In the genomic region with DNA sequence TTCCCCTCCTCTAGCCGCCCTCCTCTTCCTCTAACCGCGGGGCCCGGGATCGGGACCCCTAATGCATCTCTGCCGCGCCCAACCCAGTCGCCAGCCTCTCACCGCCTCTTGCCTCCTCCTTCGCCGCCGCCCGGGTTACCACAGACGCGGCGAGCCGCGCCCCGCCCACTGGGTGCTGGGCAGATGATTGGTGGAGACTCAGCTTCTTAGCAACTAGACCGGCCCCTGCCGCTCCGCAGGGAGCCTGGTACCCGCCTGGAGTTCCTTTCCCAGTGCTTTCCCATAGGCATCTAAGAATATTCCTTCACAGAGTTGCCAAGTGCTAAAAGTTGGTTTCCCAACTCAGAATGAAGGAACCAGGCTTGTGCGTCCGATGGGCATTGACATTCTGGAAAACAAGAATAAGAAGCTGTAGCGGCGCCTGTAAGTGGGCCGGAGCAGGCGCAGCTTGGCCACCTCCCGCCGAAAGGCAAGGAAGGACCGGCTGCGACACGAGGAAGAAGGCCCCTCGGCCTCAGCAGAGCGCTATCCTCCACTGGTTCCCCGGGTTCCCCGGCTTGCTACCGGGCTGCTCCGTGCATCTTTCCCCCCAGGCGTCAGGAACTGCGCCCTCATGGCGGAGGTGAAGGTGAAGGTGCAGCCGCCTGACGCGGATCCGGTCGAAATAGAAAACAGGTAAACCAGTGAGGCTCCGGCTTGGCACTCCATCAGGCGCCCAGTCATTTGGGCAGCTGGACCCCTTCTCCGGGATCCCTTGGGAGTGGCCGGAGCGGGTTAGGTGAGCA, we compare ENCODE assay signal across 8 cellular contexts. TPM values are rescaled to one million over a fixed set of nuclear protein-coding genes. Genes with fewer than 3 reads are reported as not detected.
DNase-seq lines count a peak whose midpoint lies in the region; ATAC-seq and TF ChIP-seq lines count a peak whose summit lies in the region.

TSS of gene DZANK1 (minus strand) at position 137 of the 785 bp plus-strand sequence. CDS start 1,672 bp downstream, outside the sequence.
TSS of gene POLR3F (plus strand) at position 497 of the 785 bp plus-strand sequence. CDS start at position 614, 117 bp downstream.

- TF ChIP-seq CTCF in coronary artery (IDR thresholded peaks at IDR 0.05), result no peak

- peak within 1 kb of the TSS; percentile 83 to 96 (median 90) for H3K27ac ChIP-seq in BLaER1 treated with 17β-estradiol and CSF1 and Interleukin-3, amounts not matched to agents 10 nM and 100 nM
- peak within 1 kb of the TSS; percentile 51 to 83 for H3K27ac ChIP-seq in coronary artery
- H3K27ac ChIP-seq in layer of hippocampus (ENCODE audit: low read depth, low read length), result peak within 1 kb of the TSS; percentile 97

- peaks cover 0 to 23% (median 0%) of the 10 kb centered on the region in 11 experiments; a peak in 5 of 22 replicates for H4K20me1 ChIP-seq in BLaER1 treated with 17β-estradiol and CSF1 and Interleukin-3, amounts not matched to agents 10 nM and 100 nM

- H3K9ac ChIP-seq in BLaER1 treated with 17β-estradiol and CSF1 and Interleukin-3, amounts not matched to agents 10 nM and 100 nM, result peak within 1 kb of the TSS; percentile 76 to 93 (median 87)

- no peaks in the 10 kb centered on the region for H3K27me3 Mint-ChIP-seq in activated CD4-positive, alpha-beta T cell treated with anti-CD3 and anti-CD28 coated beads, Interleukin-2, amount 10 ng/mL, durations not matched to agents 24 days and 14 days

- H3K27ac Mint-ChIP-seq in activated CD4-positive, alpha-beta T cell treated with anti-CD3 and anti-CD28 coated beads, Interleukin-2, amount 10 ng/mL, durations not matched to agents 24 days and 14 days, result peak within 1 kb of the TSS; percentile 89

- intact Hi-C loops in activated CD4-positive, alpha-beta T cell treated with anti-CD3 and anti-CD28 coated beads, Interleukin-2, amount 10 ng/mL, durations not matched to agents 24 days and 14 days (cut with micrococcal nuclease), result loop anchor here (1.0 kb wide), 6 partner anchors 30 to 179 kb away; partner anchors contain the start of genes RBBP9, SEC23B, SMIM26 and ZNF133

- ATAC-seq in GM19328 (IDR thresholded peaks at IDR 0.05; ENCODE audit: unreplicated experiment) (peak; percentile 97), HG03469 (IDR thresholded peaks at IDR 0.05; ENCODE audit: unreplicated experiment) (peak; percentile 91)

- DNase-seq in NCI-H526 (lab: John Stamatoyannopoulos, UW) (peak; percentile 96 to 98), coronary artery (ENCODE audit: low spot score) (peak; percentile 96)
- peak; percentile 98 for DNase-seq in activated CD4-positive, alpha-beta T cell treated with anti-CD3 and anti-CD28 coated beads, Interleukin-2, amount 10 ng/mL, durations not matched to agents 24 days and 14 days
- peak; percentile 81 to 94 (median 85) for DNase-seq in stimulated activated CD4-positive, alpha-beta T cell treated with anti-CD3 and anti-CD28 coated beads, Interleukin-1b, Interleukin-23, amount 100 ng/mL, for 24 hours (ENCODE audit: low read depth in 4 of 4, low spot score in 1 of 4)

- peaks cover 7% of the 10 kb centered on the region for H3K36me3 Mint-ChIP-seq in activated CD4-positive, alpha-beta T cell treated with anti-CD3 and anti-CD28 coated beads, Interleukin-2, amount 10 ng/mL, durations not matched to agents 24 days and 14 days (ENCODE audit: low read depth)

- H3K4me3 Mint-ChIP-seq in activated CD4-positive, alpha-beta T cell treated with anti-CD3 and anti-CD28 coated beads, Interleukin-2, amount 10 ng/mL, durations not matched to agents 24 days and 14 days, result peak within 1 kb of the TSS; percentile 92

- no peaks in the 10 kb centered on the region for H3K9me3 Mint-ChIP-seq in activated CD4-positive, alpha-beta T cell treated with anti-CD3 and anti-CD28 coated beads, Interleukin-2, amount 10 ng/mL, durations not matched to agents 24 days and 14 days

- H3K4me1 Mint-ChIP-seq in activated CD4-positive, alpha-beta T cell treated with anti-CD3 and anti-CD28 coated beads, Interleukin-2, amount 10 ng/mL, durations not matched to agents 24 days and 14 days, result peaks cover 20% of the 10 kb centered on the region

- no peaks in the 10 kb centered on the region for H3K9me3 ChIP-seq in BLaER1 treated with 17β-estradiol and CSF1 and Interleukin-3, amounts not matched to agents 10 nM and 100 nM (replicated peaks in 1 of 11)

- H3K4me2 ChIP-seq in BLaER1 treated with 17β-estradiol and CSF1 and Interleukin-3, amounts not matched to agents 10 nM and 100 nM, result peak within 1 kb of the TSS; percentile 82 to 97 (median 91)

- no peaks in the 10 kb centered on the region for H3K27me3 ChIP-seq in BLaER1 treated with 17β-estradiol and CSF1 and Interleukin-3, amounts not matched to agents 10 nM and 100 nM
- no peaks in the 10 kb centered on the region for H3K27me3 ChIP-seq in layer of hippocampus (ENCODE audit: control insufficient read depth, insufficient read depth, low read length)

- peak within 1 kb of the TSS; percentile 84 to 99 (median 90) for H3K4me3 ChIP-seq in BLaER1 treated with 17β-estradiol and CSF1 and Interleukin-3, amounts not matched to agents 10 nM and 100 nM
- peak within 1 kb of the TSS; percentile 74 for H3K4me3 ChIP-seq in coronary artery

- peaks cover 15 to 25% (median 20%) of the 10 kb centered on the region in 10 experiments for H3K4me1 ChIP-seq in BLaER1 treated with 17β-estradiol and CSF1 and Interleukin-3, amounts not matched to agents 10 nM and 100 nM

- H3K36me3 ChIP-seq in BLaER1 treated with 17β-estradiol and CSF1 and Interleukin-3, amounts not matched to agents 10 nM and 100 nM, result peaks cover 20 to 35% (median 32%) of the 10 kb centered on the region in 11 experiments

RNA-seq across cellular contexts. Expression of gene DZANK1, which starts in this region (rescaled TPM):
- 1.8 and 1.9 TPM in 2 replicates for total RNA-seq in activated CD4-positive, alpha-beta T cell treated with anti-CD3 and anti-CD28 coated beads, Interleukin-2, amount 10 ng/mL, durations not matched to agents 24 days and 14 days

RNA-seq across cellular contexts. Expression of gene POLR3F, which starts in this region (rescaled TPM):
- 15.0 and 15.3 TPM in 2 replicates for total RNA-seq in activated CD4-positive, alpha-beta T cell treated with anti-CD3 and anti-CD28 coated beads, Interleukin-2, amount 10 ng/mL, durations not matched to agents 24 days and 14 days

Comparison
In these comparisons a context has a peak if more than half of its experiments do, and no peak if none do; other contexts are left out.
1. Peak in every context shown above with its lines: DNase-seq, ATAC-seq, H3K4me3 ChIP-seq and H3K27ac ChIP-seq.